ENCODE assay signal across 8 cellular contexts in genomic region chr14:93962701-93963601, GRCh38. TPM values are rescaled to one million over a fixed set of nuclear protein-coding genes. Genes with fewer than 3 reads are reported as not detected.
DNase-seq lines count a peak whose midpoint lies in the region; ATAC-seq lines count a peak whose summit lies in the region.

No MANE protein-coding gene starts in this region.

- H3K9me3 Mint-ChIP-seq in CD4-positive, alpha-beta memory T cell, result peaks cover 0 to 3% (median 0%) of the 10 kb centered on the region in 8 donors
- H3K9me3 Mint-ChIP-seq in stimulated activated effector memory CD8-positive, alpha-beta T cell treated with anti-CD3 and anti-CD28 coated beads, Interleukin-12 subunit alpha, Interleukin-12 subunit beta, amount 100 ng/mL, for 72 hours, result peaks cover 6% of the 10 kb centered on the region

- H3K27me3 ChIP-seq in CD4-positive, alpha-beta memory T cell (ENCODE audit: insufficient read depth, low read length), result no peaks in the 10 kb centered on the region
- no peaks in the 10 kb centered on the region for H3K27me3 ChIP-seq in effector memory CD4-positive, alpha-beta T cell (replicated peaks; ENCODE audit: control insufficient read depth, insufficient read depth, low read length, poor library complexity, severe bottlenecking)

- peaks cover 65 to 94% (median 77%) of the 10 kb centered on the region in 4 donors for H3K4me1 Mint-ChIP-seq in CD4-positive, alpha-beta memory T cell
- H3K4me1 Mint-ChIP-seq in stimulated activated effector memory CD8-positive, alpha-beta T cell treated with anti-CD3 and anti-CD28 coated beads, Interleukin-12 subunit alpha, Interleukin-12 subunit beta, amount 100 ng/mL, for 72 hours, result peaks cover 97% of the 10 kb centered on the region

- no peaks in the 10 kb centered on the region for H3K36me3 ChIP-seq in CD4-positive, alpha-beta memory T cell (ENCODE audit: insufficient read depth, low read length)
- no peaks in the 10 kb centered on the region for H3K36me3 ChIP-seq in effector memory CD4-positive, alpha-beta T cell (ENCODE audit: control insufficient read depth, insufficient read depth, low read length)

- H3K4me3 Mint-ChIP-seq in CD4-positive, alpha-beta memory T cell, result peak overlapping the region; percentile 47 to 86 (median 75)
- H3K4me3 Mint-ChIP-seq in stimulated activated effector memory CD8-positive, alpha-beta T cell treated with anti-CD3 and anti-CD28 coated beads, Interleukin-12 subunit alpha, Interleukin-12 subunit beta, amount 100 ng/mL, for 72 hours, result peak overlapping the region; percentile 89

- peaks cover 92% of the 10 kb centered on the region for H3K4me1 ChIP-seq in CD4-positive, alpha-beta memory T cell (ENCODE audit: insufficient read depth, low read length)
- H3K4me1 ChIP-seq in effector memory CD4-positive, alpha-beta T cell (ENCODE audit: control insufficient read depth, insufficient read depth, low read length, poor library complexity, severe bottlenecking), result peaks cover 59% of the 10 kb centered on the region

- H3K36me3 Mint-ChIP-seq in CD4-positive, alpha-beta memory T cell, result peaks cover 0 to 5% of the 10 kb centered on the region in 2 donors
- peaks cover 59% of the 10 kb centered on the region for H3K36me3 Mint-ChIP-seq in stimulated activated effector memory CD8-positive, alpha-beta T cell treated with anti-CD3 and anti-CD28 coated beads, Interleukin-12 subunit alpha, Interleukin-12 subunit beta, amount 100 ng/mL, for 72 hours

- H3K9me3 ChIP-seq in CD4-positive, alpha-beta memory T cell (ENCODE audit: control insufficient read depth in 1 of 2, low read length in 2 of 2), result no peaks in the 10 kb centered on the region
- no peaks in the 10 kb centered on the region for H3K9me3 ChIP-seq in effector memory CD4-positive, alpha-beta T cell (ENCODE audit: control insufficient read depth, low read length)

- no peaks in the 10 kb centered on the region for H3K27me3 Mint-ChIP-seq in CD4-positive, alpha-beta memory T cell

- POLR2A ChIA-PET in CD4-positive, alpha-beta memory T cell (lab: Charles Lee; ENCODE audit: partially characterized antibody), result interaction anchor here (0.7 to 15.6 kb wide), 11 partner anchors 9 to 212 kb away, joined by 3 to 469 read pairs (median 8); partner anchors contain the start of genes ASB2, CCDC197 and OTUB2

- peak overlapping the region; percentile 74 for H3K27ac ChIP-seq in CD4-positive, alpha-beta memory T cell (ENCODE audit: low read depth, low read length)
- peak overlapping the region; percentile 77 for H3K27ac ChIP-seq in effector memory CD4-positive, alpha-beta T cell (ENCODE audit: insufficient read depth, low read length, poor library complexity, severe bottlenecking)

- CTCF ChIA-PET in CD4-positive, alpha-beta memory T cell (lab: Charles Lee; ENCODE audit: partially characterized antibody), result interaction anchor here (0.6 to 39.2 kb wide), 4 partner anchors 4 to 43 kb away, joined by 3 to 1377 read pairs (median 692); partner anchors contain the start of gene ASB2

- H3K4me3 ChIP-seq in CD4-positive, alpha-beta memory T cell (ENCODE audit: low read length in 2 of 2), result peak overlapping the region; percentile 5 to 16
- H3K4me3 ChIP-seq in effector memory CD4-positive, alpha-beta T cell (ENCODE audit: insufficient read depth, low read depth, low read length, poor library complexity, severe bottlenecking), result peak overlapping the region; percentile 40

- ATAC-seq in GM19324 (IDR thresholded peaks at IDR 0.05; ENCODE audit: low FRiP score, unreplicated experiment), result peak; percentile 54
- peak; percentile 63 for ATAC-seq in HG03159 (IDR thresholded peaks at IDR 0.05; ENCODE audit: unreplicated experiment)
- ATAC-seq in stimulated activated effector memory CD8-positive, alpha-beta T cell treated with anti-CD3 and anti-CD28 coated beads, Interleukin-12 subunit alpha, Interleukin-12 subunit beta, amount 100 ng/mL, for 72 hours, result peak; percentile 60

- DNase-seq in CD4-positive, alpha-beta memory T cell, result peak; percentile 70 to 86 (median 76)
- peak; percentile 58 for DNase-seq in SW480 (ENCODE audit: low spot score)
- DNase-seq in effector memory CD4-positive, alpha-beta T cell, result peak; percentile 40 to 61 (median 46)
- peak; percentile 51 to 83 for DNase-seq in stimulated activated effector memory CD8-positive, alpha-beta T cell treated with anti-CD3 and anti-CD28 coated beads, Interleukin-12 subunit alpha, Interleukin-12 subunit beta, amount 100 ng/mL, for 72 hours (ENCODE audit: low spot score in 2 of 2)
- DNase-seq in NCI-H1105 (lab: John Stamatoyannopoulos, UW), result no peak
- no peak for DNase-seq in NCI-H1417 (lab: John Stamatoyannopoulos, UW)

- H3K27ac Mint-ChIP-seq in CD4-positive, alpha-beta memory T cell, result peak overlapping the region; percentile 92 to 100 (median 98)
- peak overlapping the region; percentile 99 for H3K27ac Mint-ChIP-seq in stimulated activated effector memory CD8-positive, alpha-beta T cell treated with anti-CD3 and anti-CD28 coated beads, Interleukin-12 subunit alpha, Interleukin-12 subunit beta, amount 100 ng/mL, for 72 hours

- intact Hi-C loops in CD4-positive, alpha-beta memory T cell (cut with micrococcal nuclease), result loop anchor here (1.0 to 2.0 kb wide), 3 partner anchors 8 to 212 kb away; partner anchors contain the start of gene PPP4R4

RNA-seq across cellular contexts. Expression of gene ASB2, which starts 13.4 kb away (rescaled TPM):
- 10 to 100 TPM; 27.3 to 29.7 TPM for total RNA-seq in CD4-positive, alpha-beta memory T cell
- polyA plus RNA-seq in CD4-positive, alpha-beta memory T cell, result 1 to 10 TPM in 1 of 2 donors, under 1 TPM in 1; 0.87 to 2.3 TPM

RNA-seq across cellular contexts. Expression of gene CCDC197, which starts 34.1 kb away (rescaled TPM):
- total RNA-seq in CD4-positive, alpha-beta memory T cell, result not detected
- not detected for polyA plus RNA-seq in CD4-positive, alpha-beta memory T cell

RNA-seq across cellular contexts. Expression of gene FAM181A, which starts 35.8 kb away (rescaled TPM):
- not detected for total RNA-seq in CD4-positive, alpha-beta memory T cell
- polyA plus RNA-seq in CD4-positive, alpha-beta memory T cell, result not detected

Comparison
In these comparisons a context has a peak if more than half of its experiments do, and no peak if none do; other contexts are left out.
1. DNase-seq: peak in CD4-positive, alpha-beta memory T cell (5 of 5), SW480 (single experiment), effector memory CD4-positive, alpha-beta T cell (3 of 3) and stimulated activated effector memory CD8-positive, alpha-beta T cell treated with anti-CD3 and anti-CD28 coated beads, Interleukin-12 subunit alpha, Interleukin-12 subunit beta, amount 100 ng/mL, for 72 hours (2 of 2); none in NCI-H1105 (single experiment) and NCI-H1417 (0 of 3).
2. Peak in every context shown above with its lines, with median percentiles within 50 percentile points of each other: ATAC-seq.